Comparison of ENCODE assay signal across 1 cellular context in the genomic region with DNA sequence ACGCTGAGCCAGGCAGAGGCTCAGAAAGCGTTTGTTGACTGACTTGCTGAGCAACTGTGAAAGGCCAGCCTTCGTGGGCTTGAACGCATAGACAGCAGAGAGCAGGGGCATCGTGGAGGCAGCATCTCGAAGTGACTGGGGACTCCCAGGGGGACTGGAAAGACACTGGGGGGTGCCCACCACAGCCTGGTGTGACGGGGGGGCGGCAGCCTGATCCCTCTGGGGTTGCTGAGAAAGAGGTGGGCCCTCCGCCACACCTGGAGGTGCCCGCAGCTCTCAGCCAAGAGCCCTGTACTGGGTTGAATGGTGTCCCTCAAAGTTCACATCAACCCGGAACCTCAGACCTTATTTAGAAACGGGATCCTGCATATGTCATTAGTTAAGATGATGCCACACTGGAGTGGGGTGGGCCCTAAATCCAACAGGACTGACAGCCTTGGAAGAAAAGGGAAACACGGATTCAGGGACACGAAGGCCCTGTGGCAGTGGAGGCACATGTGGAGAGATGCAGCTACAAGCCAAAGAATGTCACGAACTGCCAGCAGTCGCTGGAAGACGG.
TF ChIP-seq lines count a peak whose summit lies in the region.

No MANE protein-coding gene starts in this region.

TF ChIP-seq in HepG2, 621 proteins besides CTCF, POLR2A, EP300 and RAD21:
- TF ChIP-seq MED13 (CRISPR knock-in tag; IDR thresholded peaks at IDR 0.05) (no peak), AGO2 (optimal IDR thresholded peaks at IDR 0.05; ENCODE audit: low read depth, low read length) (peak; percentile 7), ZNF724P (CRISPR knock-in tag; IDR thresholded peaks at IDR 0.05; ENCODE audit: borderline replicate concordance) (no peak)
- TF ChIP-seq, protein P1, sequence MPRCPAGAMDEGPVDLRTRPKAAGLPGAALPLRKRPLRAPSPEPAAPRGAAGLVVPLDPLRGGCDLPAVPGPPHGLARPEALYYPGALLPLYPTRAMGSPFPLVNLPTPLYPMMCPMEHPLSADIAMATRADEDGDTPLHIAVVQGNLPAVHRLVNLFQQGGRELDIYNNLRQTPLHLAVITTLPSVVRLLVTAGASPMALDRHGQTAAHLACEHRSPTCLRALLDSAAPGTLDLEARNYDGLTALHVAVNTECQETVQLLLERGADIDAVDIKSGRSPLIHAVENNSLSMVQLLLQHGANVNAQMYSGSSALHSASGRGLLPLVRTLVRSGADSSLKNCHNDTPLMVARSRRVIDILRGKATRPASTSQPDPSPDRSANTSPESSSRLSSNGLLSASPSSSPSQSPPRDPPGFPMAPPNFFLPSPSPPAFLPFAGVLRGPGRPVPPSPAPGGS (CRISPR knock-in tag; IDR thresholded peaks at IDR 0.05) = no peak
